Comparison of ENCODE assay signal across 14 cellular contexts in genomic region chr4:98498774-98499173, GRCh38.
DNase-seq lines count a peak whose midpoint lies in the region; ATAC-seq and TF ChIP-seq lines count a peak whose summit lies in the region.
"Had no signal": no experiment of that assay in that cellular context is flagged by ENCODE, and none has a peak within 500 bp of the region (broad histone marks: within the 10 kb centered on the region; RNA-seq: fewer than 3 reads in every experiment).

No MANE protein-coding gene starts in this region.

- no peak overlapping the region for H2BK5ac ChIP-seq in mesenchymal stem cell (ENCODE audit: low read depth, low read length, poor library complexity, severe bottlenecking)

- no peak overlapping the region for H3K4me3 Mint-ChIP-seq in WTC11
- H3K4me3 Mint-ChIP-seq in neural progenitor cell = no peak overlapping the region
- H3K4me3 Mint-ChIP-seq: B cell; CD8-positive, alpha-beta T cell had no signal

- POLR2A ChIA-PET in WTC11 (lab: Charles Lee) = no interaction called here

- H3K79me1 ChIP-seq in mesenchymal stem cell (replicated peaks; ENCODE audit: low read length, poor library complexity, severe bottlenecking) = peaks cover 45% of the 10 kb centered on the region

- no peak overlapping the region for H3K4me3 ChIP-seq in mesenchymal stem cell (ENCODE audit: insufficient read depth in 1 of 2, low read depth in 1 of 2, low read length in 2 of 2)
- no peak overlapping the region for H3K4me3 ChIP-seq in neural progenitor cell
- H3K4me3 ChIP-seq: BLaER1 treated with 17β-estradiol and CSF1 and Interleukin-3, amounts not matched to agents 10 nM and 100 nM; GM23248 had no signal

- no peak overlapping the region for H3K4me2 ChIP-seq in mesenchymal stem cell (ENCODE audit: low read length, poor library complexity, severe bottlenecking)
- H3K4me2 ChIP-seq in neural progenitor cell = peak overlapping the region; percentile 1
- H3K4me2 ChIP-seq: BLaER1 treated with 17β-estradiol and CSF1 and Interleukin-3, amounts not matched to agents 10 nM and 100 nM had no signal

- peak overlapping the region in 1 of 2 experiments; percentile 1 for H2BK12ac ChIP-seq in mesenchymal stem cell (ENCODE audit: low read length in 2 of 2)

- H3K4ac ChIP-seq in mesenchymal stem cell (ENCODE audit: low read depth in 1 of 2, low read length in 2 of 2) = peak overlapping the region; percentile 0 to 38

- H2BK15ac ChIP-seq in mesenchymal stem cell (ENCODE audit: low read depth, poor library complexity, severe bottlenecking) = no peak overlapping the region

- H3K9ac ChIP-seq in mesenchymal stem cell (ENCODE audit: low read length) (no peak overlapping the region), neural progenitor cell (no peak overlapping the region)
- H3K9ac ChIP-seq: BLaER1 treated with 17β-estradiol and CSF1 and Interleukin-3, amounts not matched to agents 10 nM and 100 nM; GM23248 had no signal

- ATAC-seq in WTC11 (no peak; the same call in 1 of the 2 replicates), omental fat pad (ENCODE audit: low FRiP score) (no peak), GM21390 (IDR thresholded peaks at IDR 0.05; ENCODE audit: unreplicated experiment) (no peak)
- ATAC-seq: CD8-positive, alpha-beta T cell had no signal

- H2AFZ ChIP-seq in mesenchymal stem cell (ENCODE audit: low read depth, low read length) (no peak overlapping the region), neural progenitor cell (replicated peaks) (no peak overlapping the region)
- H2AFZ ChIP-seq: GM23248 had no signal

- H3K9me3 ChIP-seq in mesenchymal stem cell (ENCODE audit: control insufficient read depth, low read length) = no peaks in the 10 kb centered on the region
- no peaks in the 10 kb centered on the region for H3K9me3 ChIP-seq in neural progenitor cell (ENCODE audit: low read depth)
- H3K9me3 ChIP-seq: BLaER1 treated with 17β-estradiol and CSF1 and Interleukin-3, amounts not matched to agents 10 nM and 100 nM had no signal

- H3K27me3 ChIP-seq in mesenchymal stem cell (ENCODE audit: control insufficient read depth in 1 of 2, insufficient read depth in 1 of 2, low read length in 2 of 2) (no peaks in the 10 kb centered on the region), neural progenitor cell (no peaks in the 10 kb centered on the region)
- H3K27me3 ChIP-seq: BLaER1 treated with 17β-estradiol and CSF1 and Interleukin-3, amounts not matched to agents 10 nM and 100 nM had no signal

- H3K9me3 Mint-ChIP-seq in WTC11 (no peaks in the 10 kb centered on the region), neural progenitor cell (no peaks in the 10 kb centered on the region)
- H3K9me3 Mint-ChIP-seq: CD8-positive, alpha-beta T cell had no signal

- H4K91ac ChIP-seq in mesenchymal stem cell (ENCODE audit: low read length) = no peak overlapping the region

- peak overlapping the region in 1 of 2 experiments; percentile 18 for H3K14ac ChIP-seq in mesenchymal stem cell (ENCODE audit: low read length in 2 of 2)

- CTCF ChIA-PET in WTC11 (lab: Charles Lee) = no interaction called here

- no peak overlapping the region for H3K18ac ChIP-seq in mesenchymal stem cell (ENCODE audit: low read depth in 1 of 2, low read length in 2 of 2)

- H3K27ac ChIP-seq in mesenchymal stem cell (ENCODE audit: low read length, poor library complexity, severe bottlenecking) = no peak overlapping the region
- H3K27ac ChIP-seq in neural progenitor cell = no peak overlapping the region
- H3K27ac ChIP-seq: BLaER1 treated with 17β-estradiol and CSF1 and Interleukin-3, amounts not matched to agents 10 nM and 100 nM; GM23248 had no signal

- H3K36me3 Mint-ChIP-seq in WTC11 (no peaks in the 10 kb centered on the region; the same call in 1 of the 2 replicates), neural progenitor cell (peaks cover 6% of the 10 kb centered on the region)

- H3K4me1 ChIP-seq in mesenchymal stem cell (ENCODE audit: control insufficient read depth, insufficient read depth, low read depth, low read length) (peaks cover 14% of the 10 kb centered on the region), neural progenitor cell (peaks cover 22% of the 10 kb centered on the region)
- H3K4me1 ChIP-seq: BLaER1 treated with 17β-estradiol and CSF1 and Interleukin-3, amounts not matched to agents 10 nM and 100 nM had no signal

- H4K8ac ChIP-seq in mesenchymal stem cell (ENCODE audit: low read length) = no peak overlapping the region

- TF ChIP-seq CTCF in WTC11 (IDR thresholded peaks at IDR 0.05) = no peak
- TF ChIP-seq CTCF in neural progenitor cell (IDR thresholded peaks at IDR 0.05) = no peak
- TF ChIP-seq CTCF in omental fat pad (IDR thresholded peaks at IDR 0.05) = no peak

- peaks cover 10% of the 10 kb centered on the region for H3F3A ChIP-seq in neural progenitor cell (ENCODE audit: low read depth)

- H3K4me1 Mint-ChIP-seq in WTC11 = peaks cover 24% of the 10 kb centered on the region
- peaks cover 23% of the 10 kb centered on the region for H3K4me1 Mint-ChIP-seq in neural progenitor cell
- H3K4me1 Mint-ChIP-seq: B cell had no signal

- peak overlapping the region; percentile 52 for H3K27ac Mint-ChIP-seq in WTC11
- H3K27ac Mint-ChIP-seq in neural progenitor cell = no peak overlapping the region
- H3K27ac Mint-ChIP-seq: B cell; CD8-positive, alpha-beta T cell had no signal

- WGBS in mesenchymal stem cell = 92% methylated on average over 6 of the region's 6 CpGs

- H3K27me3 Mint-ChIP-seq in WTC11 (ENCODE audit: low read depth) (no peaks in the 10 kb centered on the region), neural progenitor cell (ENCODE audit: insufficient read depth, low read depth) (no peaks in the 10 kb centered on the region)
- H3K27me3 Mint-ChIP-seq: B cell had no signal

- H2AK5ac ChIP-seq in mesenchymal stem cell (ENCODE audit: low read length, severe bottlenecking) = peak overlapping the region; percentile 68

- DNase-seq in WTC11 (ENCODE audit: low spot score) (no peak), mesenchymal stem cell (no peak), neural progenitor cell (ENCODE audit: low spot score) (no peak), iPS-NIHi11 (ENCODE audit: low spot score) (no peak), omental fat pad (ENCODE audit: low spot score) (no peak)
- DNase-seq: Calu3; CD8-positive, alpha-beta T cell; DMS79 treated with DMSO at 0.1 percent for 48 hours; GF-D8; GM23248; HCEC 1CT had no signal

- no peaks in the 10 kb centered on the region for H3K79me2 ChIP-seq in neural progenitor cell (ENCODE audit: low read depth)

- no peak overlapping the region for H3K23ac ChIP-seq in mesenchymal stem cell (ENCODE audit: low read length in 2 of 2)

- H2BK120ac ChIP-seq in mesenchymal stem cell (ENCODE audit: low read depth, low read length) = no peak overlapping the region

- no peaks in the 10 kb centered on the region for H4K20me1 ChIP-seq in neural progenitor cell (ENCODE audit: low read depth)
- H4K20me1 ChIP-seq: BLaER1 treated with 17β-estradiol and CSF1 and Interleukin-3, amounts not matched to agents 10 nM and 100 nM had no signal

- H3K36me3 ChIP-seq in mesenchymal stem cell (ENCODE audit: control insufficient read depth in 1 of 2, insufficient read depth in 2 of 2, low read depth in 1 of 2, low read length in 2 of 2) (peaks cover 22 to 41% of the 10 kb centered on the region in 2 experiments), neural progenitor cell (no peaks in the 10 kb centered on the region)
- H3K36me3 ChIP-seq: BLaER1 treated with 17β-estradiol and CSF1 and Interleukin-3, amounts not matched to agents 10 nM and 100 nM had no signal

TF ChIP-seq in WTC11, 78 proteins besides CTCF, POLR2A, EP300 and RAD21 (continues in another document):
- no peak for TF ChIP-seq GTF2I (CRISPR knock-in tag; conservative IDR thresholded peaks at IDR 0.05)
- TF ChIP-seq ATF2 (CRISPR knock-in tag; IDR thresholded peaks at IDR 0.05; ENCODE audit: borderline replicate concordance, low read depth) = no peak
- TF ChIP-seq, protein P1, sequence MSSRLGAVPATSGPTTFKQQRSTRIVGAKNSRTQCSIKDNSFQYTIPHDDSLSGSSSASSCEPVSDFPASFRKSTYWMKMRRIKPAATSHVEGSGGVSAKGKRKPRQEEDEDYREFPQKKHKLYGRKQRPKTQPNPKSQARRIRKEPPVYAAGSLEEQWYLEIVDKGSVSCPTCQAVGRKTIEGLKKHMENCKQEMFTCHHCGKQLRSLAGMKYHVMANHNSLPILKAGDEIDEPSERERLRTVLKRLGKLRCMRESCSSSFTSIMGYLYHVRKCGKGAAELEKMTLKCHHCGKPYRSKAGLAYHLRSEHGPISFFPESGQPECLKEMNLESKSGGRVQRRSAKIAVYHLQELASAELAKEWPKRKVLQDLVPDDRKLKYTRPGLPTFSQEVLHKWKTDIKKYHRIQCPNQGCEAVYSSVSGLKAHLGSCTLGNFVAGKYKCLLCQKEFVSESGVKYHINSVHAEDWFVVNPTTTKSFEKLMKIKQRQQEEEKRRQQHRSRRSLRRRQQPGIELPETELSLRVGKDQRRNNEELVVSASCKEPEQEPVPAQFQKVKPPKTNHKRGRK (CRISPR knock-in tag; IDR thresholded peaks at IDR 0.05; ENCODE audit: borderline replicate concordance) = no peak
- TF ChIP-seq, protein P2, sequence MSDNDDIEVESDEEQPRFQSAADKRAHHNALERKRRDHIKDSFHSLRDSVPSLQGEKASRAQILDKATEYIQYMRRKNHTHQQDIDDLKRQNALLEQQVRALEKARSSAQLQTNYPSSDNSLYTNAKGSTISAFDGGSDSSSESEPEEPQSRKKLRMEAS (CRISPR knock-in tag; IDR thresholded peaks at IDR 0.05) = no peak
- TF ChIP-seq ZNF423 (CRISPR knock-in tag; IDR thresholded peaks at IDR 0.05) = no peak
